In the genomic region with DNA sequence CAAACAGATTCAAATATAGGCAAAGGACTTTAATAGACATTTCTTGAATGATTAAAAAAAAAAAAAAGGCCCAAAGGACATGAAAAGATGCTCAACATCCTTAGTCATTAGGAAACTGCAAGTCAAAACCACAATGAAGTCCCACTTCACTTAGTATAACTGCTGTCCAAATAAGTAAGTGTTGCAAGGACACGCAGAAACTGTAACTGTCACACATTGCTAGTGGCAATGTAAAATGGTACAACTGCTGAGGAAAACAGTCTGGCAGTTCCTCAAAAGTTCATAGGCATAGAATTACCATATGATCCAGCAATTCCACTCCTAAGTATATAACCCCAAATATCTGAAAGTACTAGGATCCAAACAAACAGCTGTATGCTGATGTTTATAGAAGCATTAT, we compare ENCODE assay signal across 1 cellular context.
TF ChIP-seq lines count a peak whose summit lies in the region.

No MANE protein-coding gene starts in this region.

TF ChIP-seq in GM12878, 131 proteins besides CTCF, POLR2A, EP300 and RAD21 (continued from another document and continues in another):
- TF ChIP-seq ZNF274 (IDR thresholded peaks at IDR 0.05; ENCODE audit: insufficient read depth, insufficient read length), result no peak
- TF ChIP-seq CHD2 (IDR thresholded peaks at IDR 0.05; ENCODE audit: borderline replicate concordance, low read depth, low read length), result peak; percentile 56; the same call in 1 of the 2 replicates
- no peak; the same call in 1 of the 2 replicates for TF ChIP-seq RAD51 (IDR thresholded peaks at IDR 0.05)
- peak in 1 of 2 experiments; percentile 37; a peak in 1 of 4 replicates for TF ChIP-seq ETV6 (conservative IDR thresholded peaks at IDR 0.05 in 1 of 2, IDR thresholded peaks at IDR 0.05 in 1 of 2; ENCODE audit: borderline replicate concordance in 1 of 2, low read depth in 1 of 2)
- TF ChIP-seq MYC (IDR thresholded peaks at IDR 0.05; ENCODE audit: insufficient read depth, insufficient read length, insufficient replicate concordance, low read length, severe bottlenecking), result no peak
- TF ChIP-seq JUND (IDR thresholded peaks at IDR 0.05; ENCODE audit: low read depth, low read length), result peak; percentile 92
- peak; percentile 78; the same call in 1 of the 2 replicates for TF ChIP-seq MTA2 (IDR thresholded peaks at IDR 0.05; ENCODE audit: low read depth)
- no peak for TF ChIP-seq CREB1 (IDR thresholded peaks at IDR 0.05; ENCODE audit: low read depth)
- TF ChIP-seq ESRRA (IDR thresholded peaks at IDR 0.05; ENCODE audit: low read length), result no peak
- TF ChIP-seq, protein P1, sequence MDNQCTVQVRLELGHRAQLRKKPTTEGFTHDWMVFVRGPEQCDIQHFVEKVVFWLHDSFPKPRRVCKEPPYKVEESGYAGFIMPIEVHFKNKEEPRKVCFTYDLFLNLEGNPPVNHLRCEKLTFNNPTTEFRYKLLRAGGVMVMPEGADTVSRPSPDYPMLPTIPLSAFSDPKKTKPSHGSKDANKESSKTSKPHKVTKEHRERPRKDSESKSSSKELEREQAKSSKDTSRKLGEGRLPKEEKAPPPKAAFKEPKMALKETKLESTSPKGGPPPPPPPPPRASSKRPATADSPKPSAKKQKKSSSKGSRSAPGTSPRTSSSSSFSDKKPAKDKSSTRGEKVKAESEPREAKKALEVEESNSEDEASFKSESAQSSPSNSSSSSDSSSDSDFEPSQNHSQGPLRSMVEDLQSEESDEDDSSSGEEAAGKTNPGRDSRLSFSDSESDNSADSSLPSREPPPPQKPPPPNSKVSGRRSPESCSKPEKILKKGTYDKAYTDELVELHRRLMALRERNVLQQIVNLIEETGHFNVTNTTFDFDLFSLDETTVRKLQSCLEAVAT (IDR thresholded peaks at IDR 0.05), result peak; percentile 53; the same call in 1 of the 2 replicates
- no peak for TF ChIP-seq ZNF207 (IDR thresholded peaks at IDR 0.05; ENCODE audit: borderline replicate concordance)
- no peak for TF ChIP-seq TCF7 (IDR thresholded peaks at IDR 0.05; ENCODE audit: borderline replicate concordance)
- TF ChIP-seq, protein P2, sequence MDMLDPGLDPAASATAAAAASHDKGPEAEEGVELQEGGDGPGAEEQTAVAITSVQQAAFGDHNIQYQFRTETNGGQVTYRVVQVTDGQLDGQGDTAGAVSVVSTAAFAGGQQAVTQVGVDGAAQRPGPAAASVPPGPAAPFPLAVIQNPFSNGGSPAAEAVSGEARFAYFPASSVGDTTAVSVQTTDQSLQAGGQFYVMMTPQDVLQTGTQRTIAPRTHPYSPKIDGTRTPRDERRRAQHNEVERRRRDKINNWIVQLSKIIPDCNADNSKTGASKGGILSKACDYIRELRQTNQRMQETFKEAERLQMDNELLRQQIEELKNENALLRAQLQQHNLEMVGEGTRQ (IDR thresholded peaks at IDR 0.05; ENCODE audit: borderline replicate concordance, low read depth, low read length), result no peak
- no peak for TF ChIP-seq LARP7 (IDR thresholded peaks at IDR 0.05)
- TF ChIP-seq NFXL1 (IDR thresholded peaks at IDR 0.05; ENCODE audit: borderline replicate concordance), result no peak; the same call in 1 of the 2 replicates
- TF ChIP-seq, protein P3, sequence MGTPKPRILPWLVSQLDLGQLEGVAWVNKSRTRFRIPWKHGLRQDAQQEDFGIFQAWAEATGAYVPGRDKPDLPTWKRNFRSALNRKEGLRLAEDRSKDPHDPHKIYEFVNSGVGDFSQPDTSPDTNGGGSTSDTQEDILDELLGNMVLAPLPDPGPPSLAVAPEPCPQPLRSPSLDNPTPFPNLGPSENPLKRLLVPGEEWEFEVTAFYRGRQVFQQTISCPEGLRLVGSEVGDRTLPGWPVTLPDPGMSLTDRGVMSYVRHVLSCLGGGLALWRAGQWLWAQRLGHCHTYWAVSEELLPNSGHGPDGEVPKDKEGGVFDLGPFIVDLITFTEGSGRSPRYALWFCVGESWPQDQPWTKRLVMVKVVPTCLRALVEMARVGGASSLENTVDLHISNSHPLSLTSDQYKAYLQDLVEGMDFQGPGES (IDR thresholded peaks at IDR 0.05), result no peak
- TF ChIP-seq, protein P4, sequence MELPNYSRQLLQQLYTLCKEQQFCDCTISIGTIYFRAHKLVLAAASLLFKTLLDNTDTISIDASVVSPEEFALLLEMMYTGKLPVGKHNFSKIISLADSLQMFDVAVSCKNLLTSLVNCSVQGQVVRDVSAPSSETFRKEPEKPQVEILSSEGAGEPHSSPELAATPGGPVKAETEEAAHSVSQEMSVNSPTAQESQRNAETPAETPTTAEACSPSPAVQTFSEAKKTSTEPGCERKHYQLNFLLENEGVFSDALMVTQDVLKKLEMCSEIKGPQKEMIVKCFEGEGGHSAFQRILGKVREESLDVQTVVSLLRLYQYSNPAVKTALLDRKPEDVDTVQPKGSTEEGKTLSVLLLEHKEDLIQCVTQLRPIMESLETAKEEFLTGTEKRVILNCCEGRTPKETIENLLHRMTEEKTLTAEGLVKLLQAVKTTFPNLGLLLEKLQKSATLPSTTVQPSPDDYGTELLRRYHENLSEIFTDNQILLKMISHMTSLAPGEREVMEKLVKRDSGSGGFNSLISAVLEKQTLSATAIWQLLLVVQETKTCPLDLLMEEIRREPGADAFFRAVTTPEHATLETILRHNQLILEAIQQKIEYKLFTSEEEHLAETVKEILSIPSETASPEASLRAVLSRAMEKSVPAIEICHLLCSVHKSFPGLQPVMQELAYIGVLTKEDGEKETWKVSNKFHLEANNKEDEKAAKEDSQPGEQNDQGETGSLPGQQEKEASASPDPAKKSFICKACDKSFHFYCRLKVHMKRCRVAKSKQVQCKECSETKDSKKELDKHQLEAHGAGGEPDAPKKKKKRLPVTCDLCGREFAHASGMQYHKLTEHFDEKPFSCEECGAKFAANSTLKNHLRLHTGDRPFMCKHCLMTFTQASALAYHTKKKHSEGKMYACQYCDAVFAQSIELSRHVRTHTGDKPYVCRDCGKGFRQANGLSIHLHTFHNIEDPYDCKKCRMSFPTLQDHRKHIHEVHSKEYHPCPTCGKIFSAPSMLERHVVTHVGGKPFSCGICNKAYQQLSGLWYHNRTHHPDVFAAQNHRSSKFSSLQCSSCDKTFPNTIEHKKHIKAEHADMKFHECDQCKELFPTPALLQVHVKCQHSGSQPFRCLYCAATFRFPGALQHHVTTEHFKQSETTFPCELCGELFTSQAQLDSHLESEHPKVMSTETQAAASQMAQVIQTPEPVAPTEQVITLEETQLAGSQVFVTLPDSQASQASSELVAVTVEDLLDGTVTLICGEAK (IDR thresholded peaks at IDR 0.05; ENCODE audit: borderline replicate concordance), result no peak
- 0 out of 2 replicates have a peak, but pooled peaks have one; percentile 82 for TF ChIP-seq STAT3 (IDR thresholded peaks at IDR 0.05; ENCODE audit: low read depth, low read length)
- no peak for TF ChIP-seq EGR1 (IDR thresholded peaks at IDR 0.05; ENCODE audit: borderline replicate concordance in 1 of 2, low read depth in 2 of 2, low read length in 2 of 2)
- TF ChIP-seq SUZ12 (IDR thresholded peaks at IDR 0.05; ENCODE audit: unreplicated experiment), result no peak
- TF ChIP-seq, protein P5, sequence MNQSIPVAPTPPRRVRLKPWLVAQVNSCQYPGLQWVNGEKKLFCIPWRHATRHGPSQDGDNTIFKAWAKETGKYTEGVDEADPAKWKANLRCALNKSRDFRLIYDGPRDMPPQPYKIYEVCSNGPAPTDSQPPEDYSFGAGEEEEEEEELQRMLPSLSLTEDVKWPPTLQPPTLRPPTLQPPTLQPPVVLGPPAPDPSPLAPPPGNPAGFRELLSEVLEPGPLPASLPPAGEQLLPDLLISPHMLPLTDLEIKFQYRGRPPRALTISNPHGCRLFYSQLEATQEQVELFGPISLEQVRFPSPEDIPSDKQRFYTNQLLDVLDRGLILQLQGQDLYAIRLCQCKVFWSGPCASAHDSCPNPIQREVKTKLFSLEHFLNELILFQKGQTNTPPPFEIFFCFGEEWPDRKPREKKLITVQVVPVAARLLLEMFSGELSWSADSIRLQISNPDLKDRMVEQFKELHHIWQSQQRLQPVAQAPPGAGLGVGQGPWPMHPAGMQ (IDR thresholded peaks at IDR 0.05; ENCODE audit: borderline replicate concordance), result no peak
- TF ChIP-seq SUPT20H (IDR thresholded peaks at IDR 0.05; ENCODE audit: borderline replicate concordance, control insufficient read depth, low read depth, low read length), result no peak
- TF ChIP-seq, protein P6, sequence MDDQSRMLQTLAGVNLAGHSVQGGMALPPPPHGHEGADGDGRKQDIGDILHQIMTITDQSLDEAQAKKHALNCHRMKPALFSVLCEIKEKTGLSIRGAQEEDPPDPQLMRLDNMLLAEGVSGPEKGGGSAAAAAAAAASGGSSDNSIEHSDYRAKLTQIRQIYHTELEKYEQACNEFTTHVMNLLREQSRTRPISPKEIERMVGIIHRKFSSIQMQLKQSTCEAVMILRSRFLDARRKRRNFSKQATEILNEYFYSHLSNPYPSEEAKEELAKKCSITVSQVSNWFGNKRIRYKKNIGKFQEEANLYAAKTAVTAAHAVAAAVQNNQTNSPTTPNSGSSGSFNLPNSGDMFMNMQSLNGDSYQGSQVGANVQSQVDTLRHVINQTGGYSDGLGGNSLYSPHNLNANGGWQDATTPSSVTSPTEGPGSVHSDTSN (IDR thresholded peaks at IDR 0.05; ENCODE audit: insufficient replicate concordance, low read depth, low read length), result no peak
- TF ChIP-seq DPF2 (IDR thresholded peaks at IDR 0.05), result peak; percentile 79
- TF ChIP-seq, protein P7, sequence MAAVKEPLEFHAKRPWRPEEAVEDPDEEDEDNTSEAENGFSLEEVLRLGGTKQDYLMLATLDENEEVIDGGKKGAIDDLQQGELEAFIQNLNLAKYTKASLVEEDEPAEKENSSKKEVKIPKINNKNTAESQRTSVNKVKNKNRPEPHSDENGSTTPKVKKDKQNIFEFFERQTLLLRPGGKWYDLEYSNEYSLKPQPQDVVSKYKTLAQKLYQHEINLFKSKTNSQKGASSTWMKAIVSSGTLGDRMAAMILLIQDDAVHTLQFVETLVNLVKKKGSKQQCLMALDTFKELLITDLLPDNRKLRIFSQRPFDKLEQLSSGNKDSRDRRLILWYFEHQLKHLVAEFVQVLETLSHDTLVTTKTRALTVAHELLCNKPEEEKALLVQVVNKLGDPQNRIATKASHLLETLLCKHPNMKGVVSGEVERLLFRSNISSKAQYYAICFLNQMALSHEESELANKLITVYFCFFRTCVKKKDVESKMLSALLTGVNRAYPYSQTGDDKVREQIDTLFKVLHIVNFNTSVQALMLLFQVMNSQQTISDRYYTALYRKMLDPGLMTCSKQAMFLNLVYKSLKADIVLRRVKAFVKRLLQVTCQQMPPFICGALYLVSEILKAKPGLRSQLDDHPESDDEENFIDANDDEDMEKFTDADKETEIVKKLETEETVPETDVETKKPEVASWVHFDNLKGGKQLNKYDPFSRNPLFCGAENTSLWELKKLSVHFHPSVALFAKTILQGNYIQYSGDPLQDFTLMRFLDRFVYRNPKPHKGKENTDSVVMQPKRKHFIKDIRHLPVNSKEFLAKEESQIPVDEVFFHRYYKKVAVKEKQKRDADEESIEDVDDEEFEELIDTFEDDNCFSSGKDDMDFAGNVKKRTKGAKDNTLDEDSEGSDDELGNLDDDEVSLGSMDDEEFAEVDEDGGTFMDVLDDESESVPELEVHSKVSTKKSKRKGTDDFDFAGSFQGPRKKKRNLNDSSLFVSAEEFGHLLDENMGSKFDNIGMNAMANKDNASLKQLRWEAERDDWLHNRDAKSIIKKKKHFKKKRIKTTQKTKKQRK (IDR thresholded peaks at IDR 0.05; ENCODE audit: low read depth, low read length), result no peak
- TF ChIP-seq TARDBP (IDR thresholded peaks at IDR 0.05; ENCODE audit: borderline replicate concordance), result no peak
- no peak for TF ChIP-seq CHD1 (IDR thresholded peaks at IDR 0.05; ENCODE audit: low read depth, low read length)
- peak; percentile 95 for TF ChIP-seq ZNF384 (IDR thresholded peaks at IDR 0.05; ENCODE audit: borderline replicate concordance, low read depth, low read length)
- TF ChIP-seq YY1 (IDR thresholded peaks at IDR 0.05; ENCODE audit: low read depth, low read length), result no peak
- TF ChIP-seq, protein P8, sequence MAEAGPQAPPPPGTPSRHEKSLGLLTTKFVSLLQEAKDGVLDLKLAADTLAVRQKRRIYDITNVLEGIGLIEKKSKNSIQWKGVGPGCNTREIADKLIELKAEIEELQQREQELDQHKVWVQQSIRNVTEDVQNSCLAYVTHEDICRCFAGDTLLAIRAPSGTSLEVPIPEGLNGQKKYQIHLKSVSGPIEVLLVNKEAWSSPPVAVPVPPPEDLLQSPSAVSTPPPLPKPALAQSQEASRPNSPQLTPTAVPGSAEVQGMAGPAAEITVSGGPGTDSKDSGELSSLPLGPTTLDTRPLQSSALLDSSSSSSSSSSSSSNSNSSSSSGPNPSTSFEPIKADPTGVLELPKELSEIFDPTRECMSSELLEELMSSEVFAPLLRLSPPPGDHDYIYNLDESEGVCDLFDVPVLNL (IDR thresholded peaks at IDR 0.05; ENCODE audit: low read depth, low read length), result no peak
- TF ChIP-seq CBX5 (IDR thresholded peaks at IDR 0.05; ENCODE audit: low read depth), result no peak
- peak; percentile 21; the same call in 1 of the 2 replicates for TF ChIP-seq GABPA (IDR thresholded peaks at IDR 0.05; ENCODE audit: low read depth)
- peak; percentile 49; the same call in 1 of the 2 replicates for TF ChIP-seq PAX5 (IDR thresholded peaks at IDR 0.05; ENCODE audit: borderline replicate concordance, low read depth, low read length)
- TF ChIP-seq ZNF24 (IDR thresholded peaks at IDR 0.05), result no peak
- TF ChIP-seq, protein P9, sequence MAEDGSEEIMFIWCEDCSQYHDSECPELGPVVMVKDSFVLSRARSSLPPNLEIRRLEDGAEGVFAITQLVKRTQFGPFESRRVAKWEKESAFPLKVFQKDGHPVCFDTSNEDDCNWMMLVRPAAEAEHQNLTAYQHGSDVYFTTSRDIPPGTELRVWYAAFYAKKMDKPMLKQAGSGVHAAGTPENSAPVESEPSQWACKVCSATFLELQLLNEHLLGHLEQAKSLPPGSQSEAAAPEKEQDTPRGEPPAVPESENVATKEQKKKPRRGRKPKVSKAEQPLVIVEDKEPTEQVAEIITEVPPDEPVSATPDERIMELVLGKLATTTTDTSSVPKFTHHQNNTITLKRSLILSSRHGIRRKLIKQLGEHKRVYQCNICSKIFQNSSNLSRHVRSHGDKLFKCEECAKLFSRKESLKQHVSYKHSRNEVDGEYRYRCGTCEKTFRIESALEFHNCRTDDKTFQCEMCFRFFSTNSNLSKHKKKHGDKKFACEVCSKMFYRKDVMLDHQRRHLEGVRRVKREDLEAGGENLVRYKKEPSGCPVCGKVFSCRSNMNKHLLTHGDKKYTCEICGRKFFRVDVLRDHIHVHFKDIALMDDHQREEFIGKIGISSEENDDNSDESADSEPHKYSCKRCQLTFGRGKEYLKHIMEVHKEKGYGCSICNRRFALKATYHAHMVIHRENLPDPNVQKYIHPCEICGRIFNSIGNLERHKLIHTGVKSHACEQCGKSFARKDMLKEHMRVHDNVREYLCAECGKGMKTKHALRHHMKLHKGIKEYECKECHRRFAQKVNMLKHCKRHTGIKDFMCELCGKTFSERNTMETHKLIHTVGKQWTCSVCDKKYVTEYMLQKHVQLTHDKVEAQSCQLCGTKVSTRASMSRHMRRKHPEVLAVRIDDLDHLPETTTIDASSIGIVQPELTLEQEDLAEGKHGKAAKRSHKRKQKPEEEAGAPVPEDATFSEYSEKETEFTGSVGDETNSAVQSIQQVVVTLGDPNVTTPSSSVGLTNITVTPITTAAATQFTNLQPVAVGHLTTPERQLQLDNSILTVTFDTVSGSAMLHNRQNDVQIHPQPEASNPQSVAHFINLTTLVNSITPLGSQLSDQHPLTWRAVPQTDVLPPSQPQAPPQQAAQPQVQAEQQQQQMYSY (CRISPR knock-in tag; IDR thresholded peaks at IDR 0.05), result no peak
- 0 out of 2 replicates have a peak, but pooled peaks have one; percentile 25 for TF ChIP-seq SREBF1 (IDR thresholded peaks at IDR 0.05; ENCODE audit: low read length)
- TF ChIP-seq RBBP5 (conservative IDR thresholded peaks at IDR 0.05), result no peak
